Comparison of ENCODE assay signal across 9 cellular contexts in the genomic region with DNA sequence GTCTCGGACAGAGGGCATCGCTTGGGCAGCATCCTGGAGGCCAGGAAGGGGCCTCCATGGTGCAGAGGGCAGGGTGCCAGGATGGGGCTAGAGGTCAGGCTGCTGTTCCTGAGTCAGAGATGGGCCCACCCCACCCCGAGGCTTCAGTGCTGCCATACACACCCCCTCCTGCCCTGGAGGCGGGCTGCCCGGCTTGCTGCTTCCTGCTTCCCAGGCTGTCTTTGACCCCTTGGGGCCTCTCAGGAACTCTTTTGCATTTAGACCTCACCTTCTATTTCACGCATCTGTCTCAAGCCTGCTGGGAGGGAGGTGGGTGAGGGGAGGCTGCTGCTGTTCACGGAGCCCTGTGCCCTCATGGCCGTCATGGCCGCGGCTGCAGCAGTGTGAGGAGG. TPM values are rescaled to one million over a fixed set of nuclear protein-coding genes. Genes with fewer than 3 reads are reported as not detected.
DNase-seq lines count a peak whose midpoint lies in the region; ATAC-seq, FAIRE-seq and TF ChIP-seq lines count a peak whose summit lies in the region.
"Had no signal": no experiment of that assay in that cellular context is flagged by ENCODE, and none has a peak within 500 bp of the region (broad histone marks: within the 10 kb centered on the region; RNA-seq: fewer than 3 reads in every experiment).

No MANE protein-coding gene starts in this region.

- peak overlapping the region; percentile 90 for H3K27ac Mint-ChIP-seq in T-helper 17 cell

- DNase-seq in GM19239 (ENCODE audit: insufficient read length, low spot score) (peak; percentile 68), T-helper 17 cell (no peak), foreskin fibroblast (peak; percentile 8 to 56), hippocampal formation (lab: John Stamatoyannopoulos, UW) (no peak), midbrain (lab: John Stamatoyannopoulos, UW) (no peak), Kasumi-1 (lab: John Stamatoyannopoulos, UW) (no peak)
- DNase-seq in stimulated activated CD8-positive, alpha-beta memory T cell treated with anti-CD3 and anti-CD28 coated beads, Interleukin-4, amount 100 ng/mL, for 48 hours: peak; percentile 52
- DNase-seq: gastrocnemius medialis had no signal

- no peaks in the 10 kb centered on the region for H3K9me3 ChIP-seq in T-helper 17 cell (ENCODE audit: control insufficient read depth, low read length, poor library complexity, severe bottlenecking)
- H3K9me3 ChIP-seq: gastrocnemius medialis had no signal

- no peak for TF ChIP-seq CTCF in foreskin fibroblast (IDR thresholded peaks at IDR 0.05; ENCODE audit: low read depth, low read length)

- FAIRE-seq in GM19239 (lab: Jason Lieb, UNC): peak; percentile 86

- ATAC-seq in T-helper 17 cell: no peak
- ATAC-seq in HG03460 (IDR thresholded peaks at IDR 0.05; ENCODE audit: unreplicated experiment): no peak
- ATAC-seq: gastrocnemius medialis had no signal

- no peaks in the 10 kb centered on the region for H3K27me3 Mint-ChIP-seq in T-helper 17 cell

- H3K4me3 ChIP-seq in foreskin fibroblast (ENCODE audit: low read depth in 1 of 2, low read length in 2 of 2): no peak overlapping the region
- H3K4me3 ChIP-seq: gastrocnemius medialis had no signal

- H3K36me3 Mint-ChIP-seq in T-helper 17 cell (ENCODE audit: low read depth): no peaks in the 10 kb centered on the region

- H3K4me1 Mint-ChIP-seq in T-helper 17 cell: peaks cover 24% of the 10 kb centered on the region

- H3K4me3 Mint-ChIP-seq in T-helper 17 cell: peak overlapping the region; percentile 91

RNA-seq across cellular contexts. Expression of gene GRAMD4, which starts 6.6 kb away (rescaled TPM):
- total RNA-seq in T-helper 17 cell: 10 to 100 TPM; 14.2 to 14.5 TPM

Comparison
In these comparisons a context has a peak if more than half of its experiments do, and no peak if none do; other contexts are left out.
1. DNase-seq: peak in GM19239 (single experiment), foreskin fibroblast (2 of 2) and stimulated activated CD8-positive, alpha-beta memory T cell treated with anti-CD3 and anti-CD28 coated beads, Interleukin-4, amount 100 ng/mL, for 48 hours (single experiment); none in T-helper 17 cell (0 of 3), hippocampal formation (0 of 2), midbrain (single experiment) and Kasumi-1 (0 of 2).